In the genomic region with DNA sequence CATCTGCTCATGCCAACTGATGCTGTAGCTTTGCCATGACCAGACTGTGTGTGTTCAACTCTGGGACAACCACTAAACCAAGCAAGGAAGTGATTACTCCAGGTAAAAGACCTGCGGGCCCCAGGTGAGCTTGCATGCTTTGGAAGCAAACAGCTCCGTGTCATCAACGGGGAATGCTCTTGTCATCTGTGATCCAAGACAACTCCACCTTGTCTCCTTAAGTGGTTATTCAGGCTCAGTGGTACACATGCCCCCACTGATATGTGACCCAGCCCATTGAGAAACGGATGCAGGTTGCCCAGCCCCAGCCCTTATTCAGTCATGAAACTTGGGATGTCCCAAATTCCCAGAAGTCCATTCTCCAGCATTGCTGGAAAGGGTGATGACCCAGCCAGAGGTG, we compare ENCODE assay signal across 28 cellular contexts.
"Had no signal": no experiment of that assay in that cellular context is flagged by ENCODE, and none has a peak within 500 bp of the region (broad histone marks: within the 10 kb centered on the region; RNA-seq: fewer than 3 reads in every experiment).

No MANE protein-coding gene starts in this region.

- H3K9me3 ChIP-seq: esophagus squamous epithelium, gastroesophageal sphincter had no signal

- H3K36me3 ChIP-seq: brain microvascular endothelial cell, gastroesophageal sphincter had no signal

- H3K4me3 ChIP-seq: coronary artery, dorsolateral prefrontal cortex, esophagus squamous epithelium, gastroesophageal sphincter had no signal

- H3K4me1 ChIP-seq: esophagus squamous epithelium, gastroesophageal sphincter had no signal

- ATAC-seq: activated CD4-positive, CD25-positive, alpha-beta regulatory T cell treated with anti-CD3 and anti-CD28 coated beads, Interleukin-2, amount 50 U/mL, for 24 hours; activated CD8-positive, alpha-beta T cell treated with anti-CD3 and anti-CD28 coated beads for 36 hours; activated T-cell treated with anti-CD3 and anti-CD28 coated beads, Interleukin-2, amount 50 U/mL, for 4 hours; activated T-helper 17 cell treated with anti-CD3 and anti-CD28 coated beads, Interleukin-2, amount 50 U/mL, for 72 hours; gastroesophageal sphincter; T-helper 17 cell had no signal

- H3K27me3 ChIP-seq: brain microvascular endothelial cell, dorsolateral prefrontal cortex, esophagus squamous epithelium, gastroesophageal sphincter had no signal

- DNase-seq: activated B cell treated with CpG ODN at 0.5 μM for 24 hours; activated CD4-positive, alpha-beta T cell treated with anti-CD3 and anti-CD28 coated beads for 48 hours; activated CD4-positive, alpha-beta T cell treated with anti-CD3 and anti-CD28 coated beads, Interleukin-2, amount 50 U/mL, for 1 hour; activated CD4-positive, alpha-beta T cell treated with anti-CD3 and anti-CD28 coated beads, Interleukin-2, amount 50 U/mL, for 48 hours; activated CD8-positive, alpha-beta memory T cell treated with anti-CD3 and anti-CD28 coated beads for 24 hours; activated CD8-positive, alpha-beta T cell treated with anti-CD3 and anti-CD28 coated beads for 36 hours; activated effector memory CD4-positive, alpha-beta T cell treated with Interleukin-2 at 50 U/mL for 16 hours; activated gamma-delta T cell treated with Interleukin-2 at 50 U/mL for 16 hours; activated naive CD4-positive, alpha-beta T cell treated with anti-CD3 and anti-CD28 coated beads, Interleukin-2, amount 50 U/mL, for 16 hours; activated naive CD4-positive, alpha-beta T cell treated with Interleukin-2 at 50 U/mL for 16 hours; activated T-cell treated with anti-CD3 and anti-CD28 coated beads, Interleukin-2, amount 50 U/mL, for 4 hours; amniotic stem cell; brain microvascular endothelial cell; dorsolateral prefrontal cortex; effector memory CD4-positive, alpha-beta T cell; endodermal cell; erythroblast; esophagus squamous epithelium; foreskin melanocyte; T-helper 17 cell; T1000; WERI-Rb-1 had no signal

- FAIRE-seq: astrocyte, bronchial epithelial cell had no signal

- H3K27ac ChIP-seq: brain microvascular endothelial cell, coronary artery, esophagus squamous epithelium, gastroesophageal sphincter, WERI-Rb-1 had no signal
